ENCODE assay signal across 2 cellular contexts in genomic region chr2:145158051-145158586, GRCh38.
TF ChIP-seq lines count a peak whose summit lies in the region.

No MANE protein-coding gene starts in this region.

TF ChIP-seq in IMR-90, 13 proteins besides CTCF, POLR2A, EP300 and RAD21:
- no peak for TF ChIP-seq MAZ (IDR thresholded peaks at IDR 0.05; ENCODE audit: borderline replicate concordance, low read depth, low read length)
- no peak for TF ChIP-seq CHD1 (IDR thresholded peaks at IDR 0.05; ENCODE audit: low read depth, low read length)
- TF ChIP-seq MXI1 (IDR thresholded peaks at IDR 0.05; ENCODE audit: borderline replicate concordance, low read depth, low read length) = no peak
- TF ChIP-seq BHLHE40 (IDR thresholded peaks at IDR 0.05; ENCODE audit: low read depth, low read length) = no peak
- TF ChIP-seq ELK1 (IDR thresholded peaks at IDR 0.05; ENCODE audit: borderline replicate concordance, low read depth, low read length) = no peak
- 0 out of 2 replicates have a peak, but pooled peaks have one; percentile 18 for TF ChIP-seq FOS (IDR thresholded peaks at IDR 0.05; ENCODE audit: low read depth, low read length)
- TF ChIP-seq RFX5 (IDR thresholded peaks at IDR 0.05; ENCODE audit: low read depth, low read length) = peak; percentile 20; the same call in 1 of the 2 replicates
- TF ChIP-seq NFE2L2 (IDR thresholded peaks at IDR 0.05; ENCODE audit: low read depth, low read length) = no peak
- peak; percentile 99 for TF ChIP-seq CEBPB (IDR thresholded peaks at IDR 0.05; ENCODE audit: low read depth, low read length)
- 0 out of 2 replicates have a peak, but pooled peaks have one; percentile 17 for TF ChIP-seq MAFK (IDR thresholded peaks at IDR 0.05; ENCODE audit: low read depth, low read length)

TF ChIP-seq in liver, 16 proteins besides CTCF, POLR2A, EP300 and RAD21:
- TF ChIP-seq HNF4A (conservative IDR thresholded peaks at IDR 0.05) = peak in 1 of 2 donors; percentile 38
- peak in 1 of 2 donors; percentile 13 for TF ChIP-seq JUND (IDR thresholded peaks at IDR 0.05)
- no peak for TF ChIP-seq HNF4G (IDR thresholded peaks at IDR 0.05)
- peak; percentile 24 for TF ChIP-seq YY1 (IDR thresholded peaks at IDR 0.05)
- TF ChIP-seq RXRA (IDR thresholded peaks at IDR 0.05) = peak in 1 of 2 donors; percentile 12
- no peak for TF ChIP-seq ZBTB33 (IDR thresholded peaks at IDR 0.05)
- no peak for TF ChIP-seq FOXA1 (IDR thresholded peaks at IDR 0.05)
- TF ChIP-seq FOXA2 (IDR thresholded peaks at IDR 0.05) = peak; percentile 52
- no peak for TF ChIP-seq TAF1 (conservative IDR thresholded peaks at IDR 0.05)
- peak; percentile 50 for TF ChIP-seq NR2F2 (IDR thresholded peaks at IDR 0.05)
- TF ChIP-seq ATF3 (IDR thresholded peaks at IDR 0.05) = no peak
- TF ChIP-seq SP1 (IDR thresholded peaks at IDR 0.05) = no peak
- no peak for TF ChIP-seq REST (IDR thresholded peaks at IDR 0.05)
- no peak for TF ChIP-seq MAX (IDR thresholded peaks at IDR 0.05)
- no peak for TF ChIP-seq GABPA (IDR thresholded peaks at IDR 0.05 in 1 of 2, conservative IDR thresholded peaks at IDR 0.05 in 1 of 2)
- TF ChIP-seq EGR1 (IDR thresholded peaks at IDR 0.05; ENCODE audit: low read depth in 2 of 2) = no peak
